10 cellular contexts compared by ENCODE assay signal in genomic region chr21:42532466-42533181, GRCh38. TPM values are rescaled to one million over a fixed set of nuclear protein-coding genes. Genes with fewer than 3 reads are reported as not detected.
DNase-seq lines count a peak whose midpoint lies in the region; ATAC-seq and TF ChIP-seq lines count a peak whose summit lies in the region.
"Had no signal": no experiment of that assay in that cellular context is flagged by ENCODE, and none has a peak within 500 bp of the region (broad histone marks: within the 10 kb centered on the region; RNA-seq: fewer than 3 reads in every experiment).

No MANE protein-coding gene starts in this region.

- TF ChIP-seq POLR2A in tibial nerve (IDR thresholded peaks at IDR 0.05) = no peak

- H3K9me3 ChIP-seq in tibial nerve = no peaks in the 10 kb centered on the region

- DNase-seq in DMS53 (lab: John Stamatoyannopoulos, UW) = peak; percentile 57
- DNase-seq in DMS53 treated with DMSO at 0.1 percent for 48 hours (lab: John Stamatoyannopoulos, UW; ENCODE audit: unreplicated experiment) = no peak
- peak; percentile 74 for DNase-seq in coronary artery (ENCODE audit: low spot score)
- DNase-seq in lung microvascular endothelial cell (ENCODE audit: low read depth in 2 of 2) = peak; percentile 16 to 57
- DNase-seq in tibial nerve (ENCODE audit: low spot score in 2 of 2) = peak; percentile 41 to 59
- DNase-seq in NCI-H1105 (lab: John Stamatoyannopoulos, UW) = no peak
- DNase-seq: activated CD4-positive, alpha-beta T cell treated with anti-CD3 and anti-CD28 coated beads, Interleukin-2, amount 10 ng/mL, durations not matched to agents 24 days and 14 days had no signal

- H3K27ac ChIP-seq in coronary artery = peak overlapping the region; percentile 8 to 16
- H3K27ac ChIP-seq in tibial nerve = peak overlapping the region in 3 of 4 donors; percentile 47 to 65 (median 62)
- H3K27ac ChIP-seq: 22Rv1 had no signal

- TF ChIP-seq CTCF in coronary artery (IDR thresholded peaks at IDR 0.05) (no peak), tibial nerve (IDR thresholded peaks at IDR 0.05) (no peak)

- peak; percentile 71 to 77 for TF ChIP-seq EP300 in tibial nerve (IDR thresholded peaks at IDR 0.05)

- peaks cover 0 to 32% (median 12%) of the 10 kb centered on the region in 4 donors for H3K4me1 ChIP-seq in tibial nerve

- peak overlapping the region; percentile 49 for H3K4me3 ChIP-seq in coronary artery
- H3K4me3 ChIP-seq in tibial nerve = no peak overlapping the region

- H3K27me3 ChIP-seq in tibial nerve = no peaks in the 10 kb centered on the region

- 59 to 70% methylated on average over 11 to 17 of the region's 18 CpGs for WGBS in tibial nerve, 2 donors

- H3K36me3 ChIP-seq in tibial nerve = peaks cover 0 to 17% (median 0%) of the 10 kb centered on the region in 3 donors

- no peak for ATAC-seq in GM21367 (IDR thresholded peaks at IDR 0.05; ENCODE audit: unreplicated experiment)
- ATAC-seq in HG03095 (IDR thresholded peaks at IDR 0.05; ENCODE audit: unreplicated experiment) = no peak

RNA-seq across cellular contexts. Expression of gene SLC37A1, which starts 19.0 kb away (rescaled TPM):
- 8.3 and 13.3 TPM in 2 replicates for total RNA-seq in lung microvascular endothelial cell
- total RNA-seq in tibial nerve = 1 to 10 TPM; 4.4 to 6.7 (median 5.0) TPM

RNA-seq across cellular contexts. Expression of gene RSPH1, which starts 36.6 kb away (rescaled TPM):
- total RNA-seq in lung microvascular endothelial cell = not detected in 2 replicates
- total RNA-seq in tibial nerve = 1 to 10 TPM in 1 of 4 donors, under 1 TPM in 1, not detected in 2; 0.21 to 1.7 TPM
- total RNA-seq: activated CD4-positive, alpha-beta T cell treated with anti-CD3 and anti-CD28 coated beads, Interleukin-2, amount 10 ng/mL, durations not matched to agents 24 days and 14 days had no signal

Comparison
In these comparisons a context has a peak if more than half of its experiments do, and no peak if none do; other contexts are left out.
1. DNase-seq: peak in DMS53 (single experiment), coronary artery (single experiment), lung microvascular endothelial cell (2 of 2) and tibial nerve (2 of 2); none in DMS53 treated with DMSO at 0.1 percent for 48 hours (single experiment) and NCI-H1105 (single experiment).